16 cellular contexts compared by ENCODE assay signal in genomic region chr13:54433511-54434206, GRCh38.
DNase-seq lines count a peak whose midpoint lies in the region; ATAC-seq lines count a peak whose summit lies in the region.
"Had no signal": no experiment of that assay in that cellular context is flagged by ENCODE, and none has a peak within 500 bp of the region (broad histone marks: within the 10 kb centered on the region; RNA-seq: fewer than 3 reads in every experiment).

No MANE protein-coding gene starts in this region.

- no peak for ATAC-seq in GM21423 (IDR thresholded peaks at IDR 0.05; ENCODE audit: unreplicated experiment)
- ATAC-seq: left ventricle myocardium superior, sciatic nerve had no signal

- no peaks in the 10 kb centered on the region for H3K27me3 Mint-ChIP-seq in activated naive CD8-positive, alpha-beta T cell treated with anti-CD3 and anti-CD28 coated beads for 36 hours
- H3K27me3 Mint-ChIP-seq: activated CD4-positive, alpha-beta T cell treated with anti-CD3 and anti-CD28 coated beads, Interleukin-2, amount 10 ng/mL, durations not matched to agents 7 days and 5 days; activated naive CD4-positive, alpha-beta T cell treated with anti-CD3 and anti-CD28 coated beads, Interleukin-2, amount 50 U/mL, for 24 hours; IgD-negative memory B cell had no signal

- peak; percentile 32 for DNase-seq in G401 (ENCODE audit: low spot score)
- DNase-seq in NCI-H146 (lab: John Stamatoyannopoulos, UW), result peak; percentile 63
- DNase-seq in NCI-H510A treated with DMSO at 0.1 percent for 48 hours (lab: John Stamatoyannopoulos, UW), result peak; percentile 83
- peak; percentile 9 for DNase-seq in left kidney (ENCODE audit: low read depth, low spot score)
- no peak for DNase-seq in NK-92 (lab: John Stamatoyannopoulos, UW; ENCODE audit: unreplicated experiment)
- DNase-seq in activated naive CD8-positive, alpha-beta T cell treated with anti-CD3 and anti-CD28 coated beads for 36 hours, result no peak
- no peak for DNase-seq in HuH-7.5 (ENCODE audit: low spot score)
- DNase-seq: activated CD4-positive, alpha-beta T cell treated with anti-CD3 and anti-CD28 coated beads, Interleukin-2, amount 10 ng/mL, durations not matched to agents 7 days and 5 days; foreskin melanocyte; left ventricle myocardium superior; nucleus accumbens; stimulated activated CD4-positive, alpha-beta T cell treated with anti-CD3 and anti-CD28 coated beads, Interleukin-2, amount 100 ng/mL, for 24 hours had no signal

- no peak overlapping the region for H3K27ac Mint-ChIP-seq in activated naive CD8-positive, alpha-beta T cell treated with anti-CD3 and anti-CD28 coated beads for 36 hours
- H3K27ac Mint-ChIP-seq: activated CD4-positive, alpha-beta T cell treated with anti-CD3 and anti-CD28 coated beads, Interleukin-2, amount 10 ng/mL, durations not matched to agents 7 days and 5 days; activated naive CD4-positive, alpha-beta T cell treated with anti-CD3 and anti-CD28 coated beads, Interleukin-2, amount 50 U/mL, for 24 hours; IgD-negative memory B cell had no signal

- H3K4me1 Mint-ChIP-seq in activated naive CD8-positive, alpha-beta T cell treated with anti-CD3 and anti-CD28 coated beads for 36 hours, result no peaks in the 10 kb centered on the region
- H3K4me1 Mint-ChIP-seq: activated CD4-positive, alpha-beta T cell treated with anti-CD3 and anti-CD28 coated beads, Interleukin-2, amount 10 ng/mL, durations not matched to agents 7 days and 5 days; activated naive CD4-positive, alpha-beta T cell treated with anti-CD3 and anti-CD28 coated beads, Interleukin-2, amount 50 U/mL, for 24 hours; IgD-negative memory B cell had no signal

- no peak overlapping the region for H3K4me3 Mint-ChIP-seq in activated naive CD8-positive, alpha-beta T cell treated with anti-CD3 and anti-CD28 coated beads for 36 hours
- H3K4me3 Mint-ChIP-seq: activated CD4-positive, alpha-beta T cell treated with anti-CD3 and anti-CD28 coated beads, Interleukin-2, amount 10 ng/mL, durations not matched to agents 7 days and 5 days; activated naive CD4-positive, alpha-beta T cell treated with anti-CD3 and anti-CD28 coated beads, Interleukin-2, amount 50 U/mL, for 24 hours; IgD-negative memory B cell had no signal

- H3K9me3 Mint-ChIP-seq in activated naive CD8-positive, alpha-beta T cell treated with anti-CD3 and anti-CD28 coated beads for 36 hours, result peaks cover 3% of the 10 kb centered on the region

- H3K36me3 Mint-ChIP-seq in activated naive CD8-positive, alpha-beta T cell treated with anti-CD3 and anti-CD28 coated beads for 36 hours, result no peaks in the 10 kb centered on the region
- H3K36me3 Mint-ChIP-seq: activated naive CD4-positive, alpha-beta T cell treated with anti-CD3 and anti-CD28 coated beads, Interleukin-2, amount 50 U/mL, for 24 hours; IgD-negative memory B cell had no signal

- in situ Hi-C loops in G401 (cut with HindIII; ENCODE audit: low sequenced_read_pairs), result no loop called here

Comparison
In these comparisons a context has a peak if more than half of its experiments do, and no peak if none do; other contexts are left out.
1. DNase-seq: peak in G401 (single experiment), NCI-H146 (single experiment), NCI-H510A treated with DMSO at 0.1 percent for 48 hours (single experiment) and left kidney (single experiment); none in NK-92 (single experiment), activated naive CD8-positive, alpha-beta T cell treated with anti-CD3 and anti-CD28 coated beads for 36 hours (single experiment) and HuH-7.5 (single experiment).